Comparison of ENCODE assay signal across 26 cellular contexts in the genomic region with DNA sequence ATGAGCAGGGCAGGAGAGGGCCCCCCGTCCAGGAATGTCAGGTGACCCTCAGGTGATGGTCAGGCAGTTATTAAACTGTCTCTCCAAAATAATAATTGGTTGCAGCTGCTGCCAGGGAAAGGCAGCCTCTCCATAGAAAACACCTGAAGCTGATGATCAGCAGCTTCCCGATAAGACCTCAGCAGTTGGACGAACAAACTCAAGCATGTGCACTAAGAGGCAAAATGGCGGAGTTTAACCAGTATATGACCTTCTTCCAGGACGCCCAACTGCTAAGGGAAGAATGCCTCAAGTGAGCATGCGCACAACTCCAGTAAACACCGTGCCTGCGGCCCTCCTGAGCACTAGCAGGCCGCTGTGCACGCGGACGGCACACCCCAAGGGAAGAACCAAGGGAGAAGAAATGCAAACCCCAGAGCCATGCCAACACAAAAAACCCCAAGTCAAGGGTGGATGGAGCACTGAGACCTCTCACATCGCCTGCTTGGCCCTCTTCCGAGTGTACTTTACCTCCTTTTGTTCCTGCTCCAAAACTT. TPM values are rescaled to one million over a fixed set of nuclear protein-coding genes. Genes with fewer than 3 reads are reported as not detected.
DNase-seq lines count a peak whose midpoint lies in the region; ATAC-seq, FAIRE-seq and TF ChIP-seq lines count a peak whose summit lies in the region.
"Had no signal": no experiment of that assay in that cellular context is flagged by ENCODE, and none has a peak within 500 bp of the region (broad histone marks: within the 10 kb centered on the region; RNA-seq: fewer than 3 reads in every experiment).

No MANE protein-coding gene starts in this region.

- no peaks in the 10 kb centered on the region for H3K36me3 Mint-ChIP-seq in T-helper 17 cell (ENCODE audit: low read depth)
- H3K36me3 Mint-ChIP-seq: CD4-positive, alpha-beta memory T cell had no signal

- in situ Hi-C loops in K562 (cut with MboI), result no loop called here

- POLR2A ChIA-PET in K562 (lab: Yijun Ruan, JAX), result interaction anchor here (1.2 kb wide), 1 partner anchor 10 kb away, joined by 4 read pairs; no protein-coding TSS in a partner anchor

- H3K27me3 Mint-ChIP-seq in T-helper 17 cell, result peaks cover 4% of the 10 kb centered on the region
- H3K27me3 Mint-ChIP-seq: CD4-positive, alpha-beta memory T cell had no signal

- H3K4me3 ChIP-seq in K562 (no peak overlapping the region), iPS-20b (ENCODE audit: low read length) (no peak overlapping the region), BE2C (ENCODE audit: low read depth, low read length) (no peak overlapping the region)
- H3K4me3 ChIP-seq: GM12878, GM23248, HAP-1 had no signal

- H3K9me1 ChIP-seq in K562 (ENCODE audit: control insufficient read depth, insufficient read depth, low read length), result no peaks in the 10 kb centered on the region

- H3K27ac Mint-ChIP-seq in T-helper 17 cell, result no peak overlapping the region
- H3K27ac Mint-ChIP-seq: CD4-positive, alpha-beta memory T cell; HFFc6 had no signal

- TF ChIP-seq POLR2A in K562 (conservative IDR thresholded peaks at IDR 0.05), result no peak

- H3K27me3 ChIP-seq in K562 (ENCODE audit: control insufficient read depth in 2 of 2, insufficient read depth in 2 of 2, low read length in 2 of 2), result peaks cover 0 to 21% of the 10 kb centered on the region in 2 experiments; a peak in 2 of 5 replicates
- no peaks in the 10 kb centered on the region for H3K27me3 ChIP-seq in iPS-20b (ENCODE audit: insufficient read depth, low read length)
- no peaks in the 10 kb centered on the region for H3K27me3 ChIP-seq in BE2C

- H3K4me3 Mint-ChIP-seq in T-helper 17 cell, result no peak overlapping the region
- H3K4me3 Mint-ChIP-seq: CD4-positive, alpha-beta memory T cell; HFFc6 had no signal

- peak overlapping the region; percentile 56 for H2AFZ ChIP-seq in K562 (ENCODE audit: low read depth, low read length)
- H2AFZ ChIP-seq: GM23248 had no signal

- no peak overlapping the region for H3K27ac ChIP-seq in K562 (ENCODE audit: extremely low read depth, low read depth, low read length)
- no peak overlapping the region for H3K27ac ChIP-seq in iPS-20b (ENCODE audit: low read length)
- H3K27ac ChIP-seq: 22Rv1, GM23248 had no signal

- no peak for TF ChIP-seq CTCF in K562 (IDR thresholded peaks at IDR 0.05 in 2 of 3, conservative IDR thresholded peaks at IDR 0.05 in 1 of 3; ENCODE audit: insufficient read depth in 2 of 3, low read depth in 1 of 3, low read length in 3 of 3)
- TF ChIP-seq CTCF in BE2C (IDR thresholded peaks at IDR 0.05; ENCODE audit: low read depth, low read length), result no peak

- H3K4me1 Mint-ChIP-seq in T-helper 17 cell, result no peaks in the 10 kb centered on the region
- H3K4me1 Mint-ChIP-seq: CD4-positive, alpha-beta memory T cell had no signal

- no peak for TF ChIP-seq RAD21 in K562 (CRISPR knock-in tag; conservative IDR thresholded peaks at IDR 0.05 in 1 of 2, IDR thresholded peaks at IDR 0.05 in 1 of 2)

- H3K4me2 ChIP-seq in K562 (ENCODE audit: insufficient read depth, low read length), result no peak overlapping the region

- H3K9me3 ChIP-seq in K562 (replicated peaks; ENCODE audit: control insufficient read depth, insufficient read depth, low read depth, low read length) (no peaks in the 10 kb centered on the region), iPS-20b (ENCODE audit: insufficient read depth, low read depth, low read length) (peaks cover 33% of the 10 kb centered on the region; the same call in 1 of the 2 replicates), T-helper 17 cell (ENCODE audit: control insufficient read depth, low read length, poor library complexity, severe bottlenecking) (no peaks in the 10 kb centered on the region), BE2C (no peaks in the 10 kb centered on the region)
- H3K9me3 ChIP-seq: HAP-1 had no signal

- no peaks in the 10 kb centered on the region for H3K79me2 ChIP-seq in K562 (ENCODE audit: control insufficient read depth, insufficient read depth, low read length)

- H4K20me1 ChIP-seq in K562 (replicated peaks; ENCODE audit: control insufficient read depth, insufficient read depth, low read length), result no peaks in the 10 kb centered on the region

- no TSS peak for BruUV-seq in K562 (replicated peaks; lab: Mats Ljungman, UMichigan)

- H3K4me1 ChIP-seq in K562 (replicated peaks in 1 of 2; ENCODE audit: control insufficient read depth in 2 of 2, insufficient read depth in 2 of 2, low read length in 2 of 2), result no peaks in the 10 kb centered on the region; a peak in 1 of 5 replicates
- H3K4me1 ChIP-seq in iPS-20b (ENCODE audit: insufficient read depth, low read length), result peaks cover 10% of the 10 kb centered on the region; the same call in 1 of the 2 replicates
- H3K4me1 ChIP-seq in BE2C, result no peaks in the 10 kb centered on the region
- H3K4me1 ChIP-seq: HAP-1 had no signal

- intact Hi-C loops in K562 (cut with micrococcal nuclease), result no loop called here

- H3K36me3 ChIP-seq in K562 (ENCODE audit: control insufficient read depth, insufficient read depth, low read length) (no peaks in the 10 kb centered on the region), iPS-20b (ENCODE audit: insufficient read depth, low read depth, low read length) (no peaks in the 10 kb centered on the region), BE2C (no peaks in the 10 kb centered on the region)
- H3K36me3 ChIP-seq: HAP-1 had no signal

- CTCF ChIA-PET in K562 (lab: Yijun Ruan, JAX; ENCODE audit: low intra/inter-chr PET ratio), result no interaction called here

- ATAC-seq in K562 (peak; percentile 77), T-helper 17 cell (no peak)
- ATAC-seq: GM12878 had no signal

- WGBS in K562 (ENCODE audit: insufficient coverage, low coverage, missing lambda C conversion rate), result 5% methylated on average over 14 of the region's 14 CpGs

- no peak for FAIRE-seq in K562 (lab: Jason Lieb, UNC)
- FAIRE-seq: A204.1, GM12878, GM19239, H54 had no signal

- DNase-seq in NCI-H146 (lab: John Stamatoyannopoulos, UW), result peak; percentile 11
- DNase-seq in NCI-H146 treated with DMSO at 0.1 percent for 48 hours (lab: John Stamatoyannopoulos, UW; ENCODE audit: unreplicated experiment), result no peak
- peak; percentile 5 for DNase-seq in RPMI7951 (ENCODE audit: low read depth)
- DNase-seq in K562 (ENCODE audit: extremely low read depth in 1 of 4, low spot score in 3 of 4), result peak in 2 of 4 experiments; percentile 21 to 49
- no peak for DNase-seq in NCI-H2029 treated with DMSO at 0.1 percent for 48 hours (lab: John Stamatoyannopoulos, UW)
- no peak for DNase-seq in T-helper 17 cell
- no peak for DNase-seq in BE2C
- DNase-seq: C1 segment of cervical spinal cord; Calu3; CD4-positive, alpha-beta memory T cell; COR-L47; DMS153; DND-41; EL; GDM1; GM23248; HFFc6 had no signal

- no peak overlapping the region for H3K9ac ChIP-seq in K562 (ENCODE audit: insufficient read depth in 1 of 2, low read depth in 2 of 2, low read length in 2 of 2)
- H3K9ac ChIP-seq in iPS-20b (ENCODE audit: low read depth, low read length), result peak overlapping the region; percentile 30; the same call in 1 of the 2 replicates
- H3K9ac ChIP-seq: GM23248 had no signal

- no peak for TF ChIP-seq EP300 in K562 (IDR thresholded peaks at IDR 0.05; ENCODE audit: low read length)

TF ChIP-seq in K562, 482 proteins besides CTCF, POLR2A, EP300 and RAD21 (continues in another document):
- TF ChIP-seq CHD1 (IDR thresholded peaks at IDR 0.05; ENCODE audit: low read length), result no peak
- peak; percentile 65 to 74 for TF ChIP-seq NRF1 (conservative IDR thresholded peaks at IDR 0.05 in 1 of 2, IDR thresholded peaks at IDR 0.05 in 1 of 2)
- peak; percentile 83 for TF ChIP-seq L3MBTL2 (IDR thresholded peaks at IDR 0.05)

RNA-seq across cellular contexts. Expression of a gene that starts 38.9 kb away (rescaled TPM):
- not detected in 2 replicates for total RNA-seq in RPMI7951 (2014; rRNA removed; shearing (Covaris generic))
- not detected in 2 replicates for total RNA-seq in K562 (2011; cell fraction: chromatin; rRNA removed; ENCODE audit: low replicate concordance)
- not detected in 2 replicates for total RNA-seq in K562 (2011; cell fraction: nucleolus; rRNA removed)
- total RNA-seq in K562 (2011; cell fraction: nucleoplasm; rRNA removed), result not detected in 2 replicates
- total RNA-seq in K562 (2014; rRNA removed) (not detected in 2 replicates), K562 (2014; rRNA removed; fragmentation: Illumina TruSeq; extraction: Trizol) (not detected in 2 replicates), K562 (2015; rRNA removed; fragmentation: Illumina TruSeq; extraction: Trizol) (not detected in 2 replicates), K562 (2021) (not detected in 2 replicates), T-helper 17 cell (under 1 TPM in 1 of 2 donors, not detected in 1; 0.18 TPM)
- polyA plus RNA-seq in K562 (2011; rRNA removed) (not detected in 2 replicates), K562 (2014; fragmentation: Illumina TruSeq; extraction: Trizol) (not detected in 2 replicates), K562 (2014; fragmentation: Nextera tagmentation; extraction: Ambion mirVana) (not detected), K562 (2014; rRNA removed) (not detected in 2 replicates)
- not detected in 2 replicates for polyA plus RNA-seq in K562 (2011; cell fraction: cytosol; rRNA removed)
- polyA plus RNA-seq in K562 (2011; cell fraction: nucleus; rRNA removed), result not detected in 2 replicates
- 0.01 and 0.07 TPM in 2 replicates for polyA plus RNA-seq in K562 (2012)
- not detected in 2 replicates for polyA minus RNA-seq in K562 (2011; rRNA and poly(A)+ RNA removed)
- not detected in 2 replicates for polyA minus RNA-seq in K562 (2011; cell fraction: cytosol; rRNA and poly(A)+ RNA removed)
- polyA minus RNA-seq in K562 (2011; cell fraction: nucleus; rRNA and poly(A)+ RNA removed), result not detected in 2 replicates
- polyA plus RNA-seq in BE2C (2012; ENCODE audit: insufficient read depth, insufficient read length, low read depth), result 0.19 TPM
- total RNA-seq: Calu3, GM23248, HFFc6 had no signal
- polyA plus RNA-seq: AG04450; BJ; CD4-positive, alpha-beta memory T cell; GM23248 had no signal

Comparison
In these comparisons a context has a peak if more than half of its experiments do, and no peak if none do; other contexts are left out.
1. DNase-seq: peak in NCI-H146 (single experiment) and RPMI7951 (single experiment); none in NCI-H146 treated with DMSO at 0.1 percent for 48 hours (single experiment), NCI-H2029 treated with DMSO at 0.1 percent for 48 hours (single experiment), T-helper 17 cell (0 of 3) and BE2C (single experiment).